19 cellular contexts compared by ENCODE assay signal in genomic region chr10:102382871-102383270, GRCh38. TPM values are rescaled to one million over a fixed set of nuclear protein-coding genes. Genes with fewer than 3 reads are reported as not detected.
DNase-seq lines count a peak whose midpoint lies in the region; ATAC-seq and TF ChIP-seq lines count a peak whose summit lies in the region.
"Had no signal": no experiment of that assay in that cellular context is flagged by ENCODE, and none has a peak within 500 bp of the region (broad histone marks: within the 10 kb centered on the region; RNA-seq: fewer than 3 reads in every experiment).

No MANE protein-coding gene starts in this region.

- H4K8ac ChIP-seq in IMR-90 (ENCODE audit: low read depth in 2 of 2, low read length in 2 of 2): no peak overlapping the region

- DNase-seq in IMR-90: no peak
- peak; percentile 55 for DNase-seq in chondrocyte (ENCODE audit: low spot score)
- DNase-seq in RPMI8226: no peak
- no peak for DNase-seq in activated CD8-positive, alpha-beta memory T cell treated with anti-CD3 and anti-CD28 coated beads for 24 hours
- DNase-seq in AG08395 (ENCODE audit: low spot score): no peak
- DNase-seq: 8988T; ACHN; AML-193; Caco-2; Calu3; CD4-positive, alpha-beta T cell; CD8-positive, alpha-beta T cell; DMS79 treated with DMSO at 0.1 percent for 48 hours; GF-D8 had no signal

- no peak overlapping the region for H3K18ac ChIP-seq in IMR-90 (ENCODE audit: low read depth, low read length)

- H3K27me3 ChIP-seq in IMR-90 (ENCODE audit: control insufficient read depth, insufficient read depth, low read length) (no peaks in the 10 kb centered on the region), neural cell (ENCODE audit: insufficient read depth, low read depth, low read length) (no peaks in the 10 kb centered on the region)
- H3K27me3 ChIP-seq: BLaER1 treated with 17β-estradiol and CSF1 and Interleukin-3, amounts not matched to agents 10 nM and 100 nM had no signal

- H3K4me1 ChIP-seq in IMR-90 (ENCODE audit: control insufficient read depth, insufficient read depth, low read length): peaks cover 3% of the 10 kb centered on the region; the same call in 1 of the 2 replicates
- H3K4me1 ChIP-seq: Caco-2 had no signal

- no peak overlapping the region for H2BK120ac ChIP-seq in IMR-90 (ENCODE audit: low read depth, low read length)

- H3K9me3 Mint-ChIP-seq in chondrocyte (ENCODE audit: low read depth): no peaks in the 10 kb centered on the region
- H3K9me3 Mint-ChIP-seq: CD4-positive, alpha-beta T cell; CD8-positive, alpha-beta T cell had no signal

- no peak for TF ChIP-seq POLR2A in IMR-90 (IDR thresholded peaks at IDR 0.05; ENCODE audit: low read depth, low read length)

- no peak overlapping the region for H4K5ac ChIP-seq in IMR-90 (ENCODE audit: low read depth, low read length)

- no TSS peak for BruUV-seq in IMR-90 (replicated peaks; lab: Mats Ljungman, UMichigan)

- H3K9me3 ChIP-seq in IMR-90 (ENCODE audit: control insufficient read depth, insufficient read depth, low read length): no peaks in the 10 kb centered on the region
- no peaks in the 10 kb centered on the region for H3K9me3 ChIP-seq in neural cell (ENCODE audit: low read length)
- H3K9me3 ChIP-seq: BLaER1 treated with 17β-estradiol and CSF1 and Interleukin-3, amounts not matched to agents 10 nM and 100 nM; Caco-2 had no signal

- in situ Hi-C loops in IMR-90 (cut with MboI; ENCODE audit: low sequenced_read_pairs): no loop called here

- intact Hi-C loops in IMR-90 (cut with micrococcal nuclease): no loop called here

- no peaks in the 10 kb centered on the region for H3K9me1 ChIP-seq in IMR-90 (ENCODE audit: insufficient read depth, low read length)

- H3K79me1 ChIP-seq in IMR-90 (ENCODE audit: low read depth in 1 of 2, low read length in 2 of 2): no peaks in the 10 kb centered on the region; a peak in 1 of 4 replicates

- H3K4me3 ChIP-seq in IMR-90 (ENCODE audit: insufficient read depth, low read depth, low read length) (no peak overlapping the region), neural cell (ENCODE audit: low read length) (no peak overlapping the region)
- H3K4me3 ChIP-seq: BLaER1 treated with 17β-estradiol and CSF1 and Interleukin-3, amounts not matched to agents 10 nM and 100 nM had no signal

- no peak for TF ChIP-seq CTCF in IMR-90 (conservative IDR thresholded peaks at IDR 0.05; ENCODE audit: low read depth, low read length)
- TF ChIP-seq CTCF in chondrocyte (IDR thresholded peaks at IDR 0.05): no peak
- TF ChIP-seq CTCF in neural cell (IDR thresholded peaks at IDR 0.05; ENCODE audit: poor library complexity, severe bottlenecking): no peak

- H3K4me2 ChIP-seq in IMR-90 (ENCODE audit: low read depth, low read length) (no peak overlapping the region), neural cell (ENCODE audit: low read length) (no peak overlapping the region)
- H3K4me2 ChIP-seq: BLaER1 treated with 17β-estradiol and CSF1 and Interleukin-3, amounts not matched to agents 10 nM and 100 nM had no signal

- no peak overlapping the region for H2BK5ac ChIP-seq in IMR-90 (ENCODE audit: low read depth, low read length, poor library complexity, severe bottlenecking)

- CTCF ChIA-PET in IMR-90 (lab: Yijun Ruan, JAX): no interaction called here

- H3K27ac ChIP-seq in IMR-90 (ENCODE audit: insufficient read depth, low read length): no peak overlapping the region
- no peak overlapping the region for H3K27ac ChIP-seq in neural cell (ENCODE audit: low read length)
- H3K27ac ChIP-seq: BLaER1 treated with 17β-estradiol and CSF1 and Interleukin-3, amounts not matched to agents 10 nM and 100 nM; C4-2B had no signal

- H3K9ac ChIP-seq in IMR-90 (ENCODE audit: low read depth, low read length) (no peak overlapping the region), neural cell (ENCODE audit: low read length) (no peak overlapping the region)
- H3K9ac ChIP-seq: BLaER1 treated with 17β-estradiol and CSF1 and Interleukin-3, amounts not matched to agents 10 nM and 100 nM had no signal

- ATAC-seq in IMR-90 (ENCODE audit: low read depth) (no peak), GM21737 (IDR thresholded peaks at IDR 0.05; ENCODE audit: unreplicated experiment) (no peak)
- ATAC-seq: CD8-positive, alpha-beta T cell had no signal

- H3K36me3 Mint-ChIP-seq in chondrocyte (ENCODE audit: low read depth): peaks cover 25% of the 10 kb centered on the region

- H3K36me3 ChIP-seq in IMR-90 (ENCODE audit: control insufficient read depth, insufficient read depth, low read length) (peaks cover 45% of the 10 kb centered on the region), neural cell (ENCODE audit: insufficient read depth, low read length) (no peaks in the 10 kb centered on the region)

- dilution Hi-C loops in IMR-90 (cut with HindIII; ENCODE audit: low sequenced_read_pairs, unreplicated experiment): no loop called here

- H3K14ac ChIP-seq in IMR-90 (replicated peaks; ENCODE audit: low read depth, low read length): no peak overlapping the region

- no peak overlapping the region for H4K91ac ChIP-seq in IMR-90 (ENCODE audit: insufficient read depth, low read depth, low read length)

- no peak overlapping the region for H3K56ac ChIP-seq in IMR-90 (ENCODE audit: extremely low read depth, insufficient read depth, low read length)

- H2BK15ac ChIP-seq in IMR-90 (ENCODE audit: low read depth, low read length): no peak overlapping the region

- WGBS in IMR-90 (ENCODE audit: extremely low coverage in 2 of 2, insufficient read length in 1 of 2), 2 experiments: no CpG with 5 or more reads among the region's 8 CpGs

- no peak overlapping the region for H2AK5ac ChIP-seq in IMR-90 (ENCODE audit: low read depth, low read length)

- POLR2A ChIA-PET in IMR-90 (lab: Charles Lee; ENCODE audit: unreplicated experiment): no interaction called here

- H3K23ac ChIP-seq in IMR-90 (ENCODE audit: low read depth, low read length): no peak overlapping the region

- H3K4me1 Mint-ChIP-seq in chondrocyte (ENCODE audit: low read depth): peaks cover 8% of the 10 kb centered on the region

- H3K4ac ChIP-seq in IMR-90 (ENCODE audit: low read depth, low read length): no peak overlapping the region

- H2AFZ ChIP-seq in IMR-90 (replicated peaks; ENCODE audit: low read length, poor library complexity) (no peak overlapping the region), neural cell (ENCODE audit: low read depth, low read length) (no peak overlapping the region)

- H4K20me1 ChIP-seq in IMR-90 (ENCODE audit: insufficient read depth, low read length) (peaks cover 4% of the 10 kb centered on the region; the same call in 1 of the 2 replicates), neural cell (ENCODE audit: insufficient read depth) (no peaks in the 10 kb centered on the region)

- no peaks in the 10 kb centered on the region for H3K9me2 ChIP-seq in neural cell (ENCODE audit: insufficient read depth, low read length)

- TF ChIP-seq EP300 in neural cell (conservative IDR thresholded peaks at IDR 0.05; ENCODE audit: poor library complexity, severe bottlenecking): no peak

- no peak overlapping the region for H2BK20ac ChIP-seq in IMR-90 (ENCODE audit: low read depth, low read length)

- H3K27me3 Mint-ChIP-seq in chondrocyte (ENCODE audit: low read depth): no peaks in the 10 kb centered on the region
- H3K27me3 Mint-ChIP-seq: B cell; CD4-positive, alpha-beta T cell had no signal

- no peak for TF ChIP-seq RAD21 in IMR-90 (IDR thresholded peaks at IDR 0.05; ENCODE audit: low read length)
- no peak for TF ChIP-seq RAD21 in neural cell (conservative IDR thresholded peaks at IDR 0.05)

- no peaks in the 10 kb centered on the region for H3K79me2 ChIP-seq in neural cell (replicated peaks; ENCODE audit: insufficient read depth, low read length)

- H3K27ac Mint-ChIP-seq in chondrocyte (ENCODE audit: unreplicated experiment): no peak overlapping the region
- H3K27ac Mint-ChIP-seq: B cell; CD4-positive, alpha-beta T cell had no signal

- peak overlapping the region; percentile 82 for H2AK9ac ChIP-seq in IMR-90 (replicated peaks; ENCODE audit: low read depth, low read length, poor library complexity)

- no peaks in the 10 kb centered on the region for H3F3A ChIP-seq in neural cell (ENCODE audit: insufficient read depth, low read length, poor library complexity, severe bottlenecking)

- no peak overlapping the region for H3K4me3 Mint-ChIP-seq in chondrocyte (ENCODE audit: unreplicated experiment)
- H3K4me3 Mint-ChIP-seq: B cell; CD4-positive, alpha-beta T cell; CD8-positive, alpha-beta T cell had no signal

TF ChIP-seq in IMR-90, 13 proteins besides CTCF, POLR2A, EP300 and RAD21 (continues in another document):
- TF ChIP-seq RFX5 (IDR thresholded peaks at IDR 0.05; ENCODE audit: low read depth, low read length) (no peak), CEBPB (IDR thresholded peaks at IDR 0.05; ENCODE audit: low read depth, low read length) (no peak)

TF ChIP-seq in neural cell, 6 proteins besides CTCF, POLR2A, EP300 and RAD21:
- no peak for TF ChIP-seq MXI1 (conservative IDR thresholded peaks at IDR 0.05; ENCODE audit: poor library complexity, severe bottlenecking)
- TF ChIP-seq POLR2AphosphoS5 (IDR thresholded peaks at IDR 0.05): peak; percentile 19

RNA-seq across cellular contexts. Expression of gene NFKB2, which starts 12.6 kb away (rescaled TPM):
- total RNA-seq in IMR-90 (2012; rRNA removed): 16.1 TPM in 2 replicates
- polyA plus RNA-seq in IMR-90 (2012; rRNA removed): 32.3 and 34.7 TPM in 2 replicates
- polyA plus RNA-seq in IMR-90 (2012; cell fraction: cytosol; rRNA removed): 27.9 and 40.3 TPM in 2 replicates
- 81.8 and 143 TPM in 2 replicates for polyA plus RNA-seq in IMR-90 (2012; cell fraction: nucleus; rRNA removed; ENCODE audit: low replicate concordance)
- total RNA-seq in chondrocyte: 29.4 to 38.0 TPM (median 35.9 TPM) in 3 replicates
- 0.30 and 0.34 TPM in 2 replicates for polyA plus RNA-seq in neural cell
- polyA minus RNA-seq in neural cell: 0.24 and 0.46 TPM in 2 replicates

RNA-seq across cellular contexts. Expression of gene PSD, which starts 35.7 kb away (rescaled TPM):
- total RNA-seq in IMR-90 (2012; rRNA removed) (1.4 and 2.0 TPM in 2 replicates), chondrocyte (3.0 to 4.0 TPM (median 4.0 TPM) in 3 replicates)
- polyA plus RNA-seq in IMR-90 (2012; rRNA removed) (4.4 and 5.8 TPM in 2 replicates), neural cell (68.8 and 84.3 TPM in 2 replicates)
- polyA plus RNA-seq in IMR-90 (2012; cell fraction: cytosol; rRNA removed): 2.1 and 6.4 TPM in 2 replicates
- polyA plus RNA-seq in IMR-90 (2012; cell fraction: nucleus; rRNA removed; ENCODE audit: low replicate concordance): 6.6 and 10.9 TPM in 2 replicates
- 52.3 and 67.7 TPM in 2 replicates for polyA minus RNA-seq in neural cell

RNA-seq across cellular contexts. Expression of gene FBXL15, which starts 37.8 kb away (rescaled TPM):
- 2.5 and 3.0 TPM in 2 replicates for total RNA-seq in IMR-90 (2012; rRNA removed)
- 8.4 and 13.6 TPM in 2 replicates for polyA plus RNA-seq in IMR-90 (2012; rRNA removed)
- 18.3 and 20.0 TPM in 2 replicates for polyA plus RNA-seq in IMR-90 (2012; cell fraction: cytosol; rRNA removed)
- 23.1 and 53.1 TPM in 2 replicates for polyA plus RNA-seq in IMR-90 (2012; cell fraction: nucleus; rRNA removed; ENCODE audit: low replicate concordance)
- 8.8 to 10.1 TPM (median 9.0 TPM) in 3 replicates for total RNA-seq in chondrocyte
- polyA plus RNA-seq in neural cell: 27.5 and 37.8 TPM in 2 replicates
- polyA minus RNA-seq in neural cell: 16.2 and 22.2 TPM in 2 replicates

RNA-seq across cellular contexts. Expression of gene CUEDC2, which starts 49.5 kb away (rescaled TPM):
- total RNA-seq in IMR-90 (2012; rRNA removed): 43.6 and 55.7 TPM in 2 replicates
- polyA plus RNA-seq in IMR-90 (2012; rRNA removed): 84.9 and 87.6 TPM in 2 replicates
- polyA plus RNA-seq in IMR-90 (2012; cell fraction: cytosol; rRNA removed): 81.3 and 97.7 TPM in 2 replicates
- polyA plus RNA-seq in IMR-90 (2012; cell fraction: nucleus; rRNA removed; ENCODE audit: low replicate concordance): 105 and 123 TPM in 2 replicates
- 55.1 to 64.3 TPM (median 57.7 TPM) in 3 replicates for total RNA-seq in chondrocyte
- polyA plus RNA-seq in neural cell: 169 and 194 TPM in 2 replicates
- polyA minus RNA-seq in neural cell: 76.2 and 79.9 TPM in 2 replicates
